ENCODE assay signal across 9 cellular contexts in the genomic region with DNA sequence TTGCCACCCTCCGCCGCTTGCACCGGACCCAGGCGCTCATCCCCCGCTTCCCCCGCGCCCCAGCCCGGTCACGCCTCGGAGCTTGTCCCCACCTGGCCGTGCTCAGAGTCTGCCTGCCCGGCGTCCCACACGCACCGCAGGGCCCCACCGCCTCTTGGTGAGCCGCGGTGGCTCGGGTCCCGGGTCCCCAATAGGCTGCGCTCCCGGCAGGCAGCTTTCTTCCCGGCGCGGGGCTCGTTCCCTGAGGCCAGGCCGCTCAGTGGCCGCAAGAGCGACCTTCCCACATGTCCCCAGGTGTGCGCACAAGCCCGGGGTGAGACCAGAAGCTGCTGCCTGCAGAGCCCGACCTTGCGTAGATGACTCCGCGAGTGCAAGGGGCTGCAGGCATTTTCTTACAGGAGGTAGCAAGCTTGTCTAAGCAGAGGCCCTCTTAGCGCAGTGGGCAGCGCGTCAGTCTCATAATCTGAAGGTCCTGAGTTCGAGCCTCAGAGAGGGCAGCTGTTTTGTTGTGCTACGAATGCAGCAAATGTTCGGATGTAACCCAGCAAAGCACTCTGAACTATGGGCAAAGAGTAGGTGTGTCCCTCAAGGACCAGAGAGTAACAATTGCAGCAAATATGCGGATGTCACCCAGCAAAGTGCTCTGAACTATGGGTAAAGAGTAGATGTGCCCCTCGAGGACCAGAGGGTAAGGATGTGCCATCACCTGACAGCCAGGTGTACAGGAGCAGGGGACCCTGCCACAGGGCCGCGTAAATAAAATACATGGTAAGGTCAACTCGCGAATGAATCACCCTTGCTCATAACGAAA. TPM values are rescaled to one million over a fixed set of nuclear protein-coding genes. Genes with fewer than 3 reads are reported as not detected.
DNase-seq lines count a peak whose midpoint lies in the region; ATAC-seq and TF ChIP-seq lines count a peak whose summit lies in the region.
"Had no signal": no experiment of that assay in that cellular context is flagged by ENCODE, and none has a peak within 500 bp of the region (broad histone marks: within the 10 kb centered on the region; RNA-seq: fewer than 3 reads in every experiment).

No MANE protein-coding gene starts in this region.

- DNase-seq in A673 (ENCODE audit: low spot score) = peak; percentile 80
- DNase-seq in GM12865 (ENCODE audit: low read depth) = peak; percentile 89
- DNase-seq in HK-2 (ENCODE audit: unreplicated experiment) = peak; percentile 85
- DNase-seq in UCSD-AML1 (lab: John Stamatoyannopoulos, UW; ENCODE audit: unreplicated experiment) = peak; percentile 58
- DNase-seq in glomerular endothelial cell (ENCODE audit: extremely low read depth, low read depth, low spot score) = peak; percentile 37
- DNase-seq in skeletal muscle cell (ENCODE audit: low read depth) = peak; percentile 38
- no peak for DNase-seq in NCI-H345 (lab: John Stamatoyannopoulos, UW)
- DNase-seq: heart left ventricle had no signal

- ATAC-seq in HG03571 (IDR thresholded peaks at IDR 0.05; ENCODE audit: unreplicated experiment) = no peak

- H3K36me3 ChIP-seq in A673 (ENCODE audit: insufficient read depth, low read length, poor library complexity, severe bottlenecking) = no peaks in the 10 kb centered on the region
- H3K36me3 ChIP-seq: heart left ventricle had no signal

- BruUV-seq in A673 (replicated peaks; lab: Mats Ljungman, UMichigan) = no TSS peak

- no peaks in the 10 kb centered on the region for H3K4me1 ChIP-seq in A673 (ENCODE audit: insufficient read depth, low read length, poor library complexity, severe bottlenecking)

- TF ChIP-seq CTCF in A673 (conservative IDR thresholded peaks at IDR 0.05; ENCODE audit: low read depth, low read length) (no peak), GM12865 (IDR thresholded peaks at IDR 0.05; ENCODE audit: insufficient read depth, low read depth, low read length, missing control alignments) (no peak)

- no peaks in the 10 kb centered on the region for H3K9me3 ChIP-seq in A673 (ENCODE audit: low read depth, low read length, poor library complexity, severe bottlenecking)

- CTCF ChIA-PET in A673 (lab: Charles Lee) = no interaction called here

- H3K27me3 ChIP-seq in A673 (replicated peaks; ENCODE audit: insufficient read depth, low read depth, low read length, poor library complexity) = peaks cover 70% of the 10 kb centered on the region

- H3K4me3 ChIP-seq in A673 (ENCODE audit: low read depth, low read length, poor library complexity, severe bottlenecking) = peak overlapping the region; percentile 26
- peak overlapping the region; percentile 28; the same call in 1 of the 2 replicates for H3K4me3 ChIP-seq in GM12865 (ENCODE audit: low read depth, low read length)
- peak overlapping the region; percentile 27 for H3K4me3 ChIP-seq in skeletal muscle cell (ENCODE audit: low read depth, low read length)
- H3K4me3 ChIP-seq: heart left ventricle had no signal

- POLR2A ChIA-PET in A673 (lab: Charles Lee; ENCODE audit: low non-redundant PET) = no interaction called here

- no peak overlapping the region for H3K27ac ChIP-seq in A673 (ENCODE audit: low read depth, low read length, poor library complexity, severe bottlenecking)
- H3K27ac ChIP-seq: heart left ventricle had no signal

- intact Hi-C loops in A673 (cut with micrococcal nuclease; ENCODE audit: unreplicated experiment) = no loop called here

RNA-seq across cellular contexts. Expression of a gene that starts 15.6 kb away (rescaled TPM):
- not detected in 2 replicates for total RNA-seq in A673 (2021)
- not detected in 2 replicates for total RNA-seq in glomerular endothelial cell
- total RNA-seq: heart left ventricle had no signal

RNA-seq across cellular contexts. Expression of a gene that starts 35.8 kb away (rescaled TPM):
- total RNA-seq in A673 (2021) = 10.2 and 10.9 TPM in 2 replicates
- 4.6 and 6.7 TPM in 2 replicates for total RNA-seq in glomerular endothelial cell
